ENCODE assay signal across 26 cellular contexts in the genomic region with DNA sequence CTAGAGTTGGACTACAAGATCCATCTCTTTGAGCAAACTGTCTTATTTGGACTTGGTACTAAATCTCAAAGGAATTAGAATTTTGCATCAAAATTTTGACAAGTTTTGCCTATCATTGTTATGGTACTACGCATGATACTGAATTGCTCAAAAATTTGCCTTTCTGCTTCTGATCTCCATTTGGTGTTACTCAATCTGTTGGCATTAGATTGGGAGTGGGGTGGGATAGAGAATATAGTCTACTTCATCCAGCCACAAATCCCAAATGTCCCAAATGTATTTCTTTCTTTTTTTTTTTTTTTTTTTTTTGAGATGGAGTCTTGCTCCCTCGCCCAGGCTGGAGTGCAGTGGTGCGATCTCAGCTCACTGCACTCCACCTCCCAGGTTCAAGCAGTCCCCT.
"Had no signal": no experiment of that assay in that cellular context is flagged by ENCODE, and none has a peak within 500 bp of the region (broad histone marks: within the 10 kb centered on the region; RNA-seq: fewer than 3 reads in every experiment).

No MANE protein-coding gene starts in this region.

- DNase-seq: activated CD4-positive, alpha-beta T cell treated with anti-CD3 and anti-CD28 coated beads for 36 hours; activated CD4-positive, alpha-beta T cell treated with anti-CD3 and anti-CD28 coated beads, Interleukin-2, amount 10 ng/mL, durations not matched to agents 7 days and 5 days; activated CD4-positive, alpha-beta T cell treated with anti-CD3 and anti-CD28 coated beads, Interleukin-2, amount 50 U/mL, for 48 hours; activated CD8-positive, alpha-beta memory T cell treated with anti-CD3 and anti-CD28 coated beads, Interleukin-2, amount 50 U/mL, for 4 hours; activated gamma-delta T cell treated with Interleukin-2 at 50 U/mL for 16 hours; activated naive CD4-positive, alpha-beta T cell treated with anti-CD3 and anti-CD28 coated beads for 36 hours; activated T-cell treated with anti-CD3 and anti-CD28 coated beads for 4 hours; activated T-cell treated with anti-CD3 and anti-CD28 coated beads, Interleukin-2, amount 50 U/mL, for 4 hours; anterior cingulate cortex; central memory CD4-positive, alpha-beta T cell; MM.1S; MV-4-11; NCI-H1092; NCI-H1436 treated with DMSO at 0.1 percent for 48 hours; NCI-H1694 treated with DMSO at 0.1 percent for 48 hours; NCI-H2029; NCI-H345; NCI-H524 treated with DMSO at 0.1 percent for 48 hours; NCI-H748 treated with DMSO at 0.1 percent for 48 hours; PC-9; Right ventricle myocardium superior had no signal

- ATAC-seq: activated CD4-positive, alpha-beta T cell treated with anti-CD3 and anti-CD28 coated beads for 36 hours; activated CD4-positive, CD25-positive, alpha-beta regulatory T cell treated with anti-CD3 and anti-CD28 coated beads, Interleukin-2, amount 50 U/mL, for 24 hours; activated naive CD4-positive, alpha-beta T cell treated with anti-CD3 and anti-CD28 coated beads, Interleukin-2, amount 50 U/mL, for 72 hours; activated T-cell treated with anti-CD3 and anti-CD28 coated beads, Interleukin-2, amount 50 U/mL, for 4 hours; WTC11 had no signal

- FAIRE-seq: TTC549 had no signal

- H3K27ac ChIP-seq: KMS-11, PC-9 had no signal
